Comparison of ENCODE assay signal across 8 cellular contexts in the genomic region with DNA sequence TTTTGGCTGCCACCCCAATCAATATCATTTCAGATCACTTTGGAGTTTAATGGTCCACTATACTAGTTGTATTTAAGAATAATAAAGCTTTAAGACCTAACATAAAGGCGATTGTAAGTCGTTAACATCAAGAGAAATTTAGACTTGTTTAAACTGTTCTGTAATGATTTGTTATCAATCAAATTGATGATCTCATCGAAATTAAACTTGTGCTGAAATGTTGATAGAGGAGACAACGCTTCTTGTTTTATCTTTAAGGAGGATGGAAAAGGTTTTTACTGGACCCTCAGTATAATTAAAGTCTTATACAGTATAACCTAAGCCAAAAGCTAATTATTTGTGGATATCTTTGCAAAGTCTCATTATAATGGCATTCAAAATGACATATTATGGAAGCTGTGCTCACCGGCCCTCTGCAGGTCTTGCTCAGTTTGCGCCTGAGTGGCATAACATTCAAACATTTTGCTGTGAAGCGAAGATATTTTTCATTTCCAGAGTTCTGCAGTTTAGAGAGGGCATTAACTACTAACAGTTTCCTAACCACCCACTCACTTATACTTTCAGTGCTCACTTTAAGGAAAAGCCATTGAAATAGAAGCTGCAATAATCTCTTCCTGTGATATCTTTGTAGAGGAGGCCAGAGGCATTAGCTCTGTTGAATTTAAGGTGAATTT. TPM values are rescaled to one million over a fixed set of nuclear protein-coding genes. Genes with fewer than 3 reads are reported as not detected.
DNase-seq lines count a peak whose midpoint lies in the region; ATAC-seq and TF ChIP-seq lines count a peak whose summit lies in the region.

No MANE protein-coding gene starts in this region.

- H3K4me3 ChIP-seq in body of pancreas = peak overlapping the region in 1 of 2 donors; percentile 48
- H3K4me3 ChIP-seq in muscle layer of duodenum (ENCODE audit: low read depth in 1 of 2, low read length in 2 of 2) = peak overlapping the region; percentile 74 to 85

- H3K4me1 ChIP-seq in body of pancreas (peaks cover 32% of the 10 kb centered on the region), muscle layer of duodenum (ENCODE audit: control insufficient read depth in 1 of 2, insufficient read depth in 2 of 2, low read length in 2 of 2) (peaks cover 21 to 23% of the 10 kb centered on the region in 2 donors)

- 28 to 39% methylated on average over 7 of the region's 7 CpGs for WGBS in body of pancreas, 2 donors

- TF ChIP-seq POLR2A in body of pancreas (IDR thresholded peaks at IDR 0.05) = no peak

- H3K9me3 ChIP-seq in body of pancreas = no peaks in the 10 kb centered on the region
- H3K9me3 ChIP-seq in muscle layer of duodenum (ENCODE audit: control insufficient read depth in 1 of 2, low read length in 2 of 2) = no peaks in the 10 kb centered on the region

- peak in 2 of 7 experiments; percentile 9 to 21 for TF ChIP-seq CTCF in body of pancreas (IDR thresholded peaks at IDR 0.05)

- intact Hi-C loops in body of pancreas (cut with DNase I) = loop anchor here (10.0 kb wide), 1 partner anchor 100 kb away; no protein-coding TSS in a partner anchor

- peak overlapping the region; percentile 98 to 100 (median 100) for H3K27ac ChIP-seq in body of pancreas
- H3K27ac ChIP-seq in muscle layer of duodenum (ENCODE audit: low read length) = peak overlapping the region; percentile 74

- DNase-seq in activated naive CD4-positive, alpha-beta T cell treated with Interleukin-2 at 50 U/mL for 16 hours = peak; percentile 37
- no peak for DNase-seq in activated naive CD4-positive, alpha-beta T cell (lab: John Stamatoyannopoulos, UW)
- DNase-seq in NCI-H69 (lab: John Stamatoyannopoulos, UW) = peak; percentile 14
- peak in 1 of 4 donors; percentile 24 for DNase-seq in body of pancreas
- no peak for DNase-seq in iPS-NIHi7 (ENCODE audit: extremely low spot score)
- DNase-seq in DMS153 treated with DMSO at 0.1 percent for 48 hours (lab: John Stamatoyannopoulos, UW; ENCODE audit: unreplicated experiment) = no peak

- no peaks in the 10 kb centered on the region for H3K36me3 ChIP-seq in body of pancreas (replicated peaks in 1 of 2; ENCODE audit: insufficient read depth in 1 of 2, low read depth in 2 of 2)
- H3K36me3 ChIP-seq in muscle layer of duodenum (ENCODE audit: control insufficient read depth in 1 of 2, insufficient read depth in 2 of 2, low read length in 2 of 2) = peaks cover 0 to 17% of the 10 kb centered on the region in 2 donors

- no peaks in the 10 kb centered on the region for H3K27me3 ChIP-seq in body of pancreas
- no peaks in the 10 kb centered on the region for H3K27me3 ChIP-seq in muscle layer of duodenum (ENCODE audit: low read depth, low read length)

- no peak for ATAC-seq in body of pancreas
- no peak for ATAC-seq in HG02840 (IDR thresholded peaks at IDR 0.05; ENCODE audit: low FRiP score, unreplicated experiment)

RNA-seq across cellular contexts. Expression of a gene that starts 1.4 kb away (rescaled TPM):
- total RNA-seq in body of pancreas = 1 to 10 TPM; 3.3 to 6.7 TPM

Comparison
In these comparisons a context has a peak if more than half of its experiments do, and no peak if none do; other contexts are left out.
1. DNase-seq: peak in activated naive CD4-positive, alpha-beta T cell treated with Interleukin-2 at 50 U/mL for 16 hours (single experiment) and NCI-H69 (single experiment); none in activated naive CD4-positive, alpha-beta T cell (0 of 4), iPS-NIHi7 (single experiment) and DMS153 treated with DMSO at 0.1 percent for 48 hours (single experiment).